Comparison of ENCODE assay signal across 9 cellular contexts in genomic region chr1:3772715-3773571, GRCh38. TPM values are rescaled to one million over a fixed set of nuclear protein-coding genes. Genes with fewer than 3 reads are reported as not detected.
A peak's percentile ranks its signal among the peaks of the same experiment; 100 is the strongest.
DNase-seq lines count a peak whose midpoint lies in the region; ATAC-seq and TF ChIP-seq lines count a peak whose summit lies in the region.
"Had no signal": no experiment of that assay in that cellular context is flagged by ENCODE, and none has a peak within 500 bp of the region (broad histone marks: within the 10 kb centered on the region; RNA-seq: fewer than 3 reads in every experiment).

TSS of gene SMIM1 (plus strand) at chr1:3772749. CDS start at chr1:3775374, 2,625 bp downstream.

- DNase-seq in Right ventricle myocardium superior (no peak), retina (peak; percentile 60), NCI-H1930 (lab: John Stamatoyannopoulos, UW) (no peak)

- peaks cover 28% of the 10 kb centered on the region for H3K4me1 ChIP-seq in DOHH2 (ENCODE audit: control insufficient read depth, low read length)

- H3K4me3 ChIP-seq in DOHH2 (ENCODE audit: low read length) (peak within 1 kb of the TSS; percentile 80), WI38 (ENCODE audit: low read depth, low read length) (peak within 1 kb of the TSS; percentile 69)

- no peaks in the 10 kb centered on the region for H3K9me3 ChIP-seq in DOHH2 (ENCODE audit: control insufficient read depth, insufficient read depth, low read length)

- no peaks in the 10 kb centered on the region for H3K36me3 ChIP-seq in DOHH2 (ENCODE audit: control insufficient read depth, low read length)

- no peaks in the 10 kb centered on the region for H3F3A ChIP-seq in DOHH2 (ENCODE audit: control insufficient read depth, insufficient read depth)

- H3K27me3 ChIP-seq in DOHH2 (ENCODE audit: control insufficient read depth, low read length) = peaks cover 21% of the 10 kb centered on the region

- H3K9me2 ChIP-seq in DOHH2 (replicated peaks; ENCODE audit: control insufficient read depth, low read length) = no peaks in the 10 kb centered on the region

- H3K79me2 ChIP-seq in DOHH2 (ENCODE audit: control insufficient read depth, low read length) = no peaks in the 10 kb centered on the region

- H3K4me2 ChIP-seq in DOHH2 (ENCODE audit: low read length) = peak within 1 kb of the TSS; percentile 96

- peak; percentile 8 for ATAC-seq in HG02623 (IDR thresholded peaks at IDR 0.05; ENCODE audit: unreplicated experiment)
- ATAC-seq in Right ventricle myocardium superior (ENCODE audit: poor library complexity) = peak; percentile 1
- ATAC-seq in GM21717 (IDR thresholded peaks at IDR 0.05; ENCODE audit: unreplicated experiment) = no peak
- no peak for ATAC-seq in HG02884 (IDR thresholded peaks at IDR 0.05; ENCODE audit: unreplicated experiment)

- H3K27ac ChIP-seq in DOHH2 (ENCODE audit: low read depth, low read length) = no peak within 1 kb of the TSS

- TF ChIP-seq CTCF in DOHH2 (IDR thresholded peaks at IDR 0.05; ENCODE audit: low read depth, low read length, poor library complexity, severe bottlenecking) (no peak), WI38 (IDR thresholded peaks at IDR 0.05; ENCODE audit: low read depth, low read length) (no peak)

- intact Hi-C loops in Right ventricle myocardium superior (cut with DNase I) = no loop called here

- no peaks in the 10 kb centered on the region for H4K20me1 ChIP-seq in DOHH2 (ENCODE audit: control insufficient read depth, insufficient read depth, low read depth, low read length)

RNA-seq across cellular contexts. Expression of gene SMIM1, which starts in this region (rescaled TPM):
- total RNA-seq in Right ventricle myocardium superior = 17.3 TPM
- total RNA-seq: NCI-H460 had no signal

Comparison
In these comparisons a context has a peak if more than half of its experiments do, and no peak if none do; other contexts are left out.
1. ATAC-seq: peak in HG02623 (single experiment) and Right ventricle myocardium superior (single experiment); none in GM21717 (single experiment) and HG02884 (single experiment).